In the genomic region with DNA sequence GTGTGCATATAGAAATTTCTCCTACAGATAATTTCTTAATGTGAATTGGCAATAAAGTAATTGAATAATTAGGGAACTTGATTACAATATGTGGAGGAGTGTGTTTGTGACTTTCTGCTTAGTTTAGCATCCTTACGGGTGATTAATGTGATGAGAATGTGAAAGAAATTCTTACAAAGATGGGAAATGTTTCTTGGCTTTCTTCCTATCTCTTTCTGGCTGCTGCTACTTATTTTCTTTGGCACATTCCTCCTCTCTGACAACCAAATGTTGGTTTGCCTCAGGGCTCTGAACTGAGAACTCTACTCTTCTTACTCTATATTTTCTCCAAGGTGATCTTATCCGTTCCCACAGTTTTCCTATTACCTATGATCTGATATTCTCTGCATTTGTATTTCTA, we compare ENCODE assay signal across 17 cellular contexts.
DNase-seq lines count a peak whose midpoint lies in the region; ATAC-seq and TF ChIP-seq lines count a peak whose summit lies in the region.
"Had no signal": no experiment of that assay in that cellular context is flagged by ENCODE, and none has a peak within 500 bp of the region (broad histone marks: within the 10 kb centered on the region; RNA-seq: fewer than 3 reads in every experiment).

No MANE protein-coding gene starts in this region.

- peak overlapping the region; percentile 69 for H3K27ac ChIP-seq in PC-3 (ENCODE audit: low read length)
- H3K27ac ChIP-seq: heart left ventricle had no signal

- H3K4me3 ChIP-seq in PC-3 (ENCODE audit: low read length) (no peak overlapping the region), epithelial cell of esophagus (ENCODE audit: low read length) (no peak overlapping the region)
- H3K4me3 ChIP-seq: heart left ventricle had no signal

- no peak overlapping the region for H2AFZ ChIP-seq in PC-3 (ENCODE audit: low read length)

- TF ChIP-seq CTCF in PC-3 (conservative IDR thresholded peaks at IDR 0.05; ENCODE audit: low read depth, low read length) (no peak), epithelial cell of esophagus (IDR thresholded peaks at IDR 0.05; ENCODE audit: insufficient read depth, low read depth, low read length, missing control alignments) (no peak), omental fat pad (IDR thresholded peaks at IDR 0.05) (no peak)

- H3K4me1 ChIP-seq in PC-3 (ENCODE audit: insufficient read depth, low read length) = peaks cover 31% of the 10 kb centered on the region

- H3K27me3 ChIP-seq in PC-3 (ENCODE audit: low read length) = no peaks in the 10 kb centered on the region
- H3K27me3 ChIP-seq: heart left ventricle had no signal

- no peaks in the 10 kb centered on the region for H3K79me2 ChIP-seq in PC-3 (ENCODE audit: low read length)

- POLR2A ChIA-PET in PC-3 (lab: Charles Lee; ENCODE audit: unreplicated experiment) = no interaction called here

- no TSS peak for BruUV-seq in PC-3 (replicated peaks; lab: Mats Ljungman, UMichigan)

- in situ Hi-C loops in Caki2 (cut with HindIII; ENCODE audit: low pct_unique_long_range_greater_than_20kb, low sequenced_read_pairs) = no loop called here

- H3K4me2 ChIP-seq in PC-3 (ENCODE audit: low read length) = peak overlapping the region; percentile 38

- H3K9me2 ChIP-seq in PC-3 (replicated peaks; ENCODE audit: low read length) = no peaks in the 10 kb centered on the region

- H4K20me1 ChIP-seq in PC-3 (ENCODE audit: low read length) = no peaks in the 10 kb centered on the region

- H3K9me3 ChIP-seq in PC-3 (ENCODE audit: low read length) = no peaks in the 10 kb centered on the region

- peak; percentile 74 for DNase-seq in Caki2 (ENCODE audit: low read depth)
- DNase-seq in PC-3 = peak; percentile 80
- peak; percentile 45 for DNase-seq in epithelial cell of esophagus (ENCODE audit: low read depth)
- DNase-seq in omental fat pad (ENCODE audit: low spot score) = no peak
- no peak for DNase-seq in HUDEP-2 (lab: John Stamatoyannopoulos, UW; ENCODE audit: unreplicated experiment in 76 of 76)
- no peak for DNase-seq in NCI-H446 (lab: John Stamatoyannopoulos, UW)
- no peak for DNase-seq in NCI-H2196 (lab: John Stamatoyannopoulos, UW; ENCODE audit: unreplicated experiment)
- no peak for DNase-seq in GOT3 (lab: John Stamatoyannopoulos, UW)
- DNase-seq: activated CD4-positive, CD25-positive, alpha-beta regulatory T cell; amygdala; CD4-positive, CD25-positive, alpha-beta regulatory T cell; effector CD4-positive, alpha-beta T cell; heart left ventricle; NCI-H2029 treated with DMSO at 0.1 percent for 48 hours; posterior cingulate gyrus; stimulated activated CD4-positive, alpha-beta T cell treated with anti-CD3 and anti-CD28 coated beads, Interleukin-4, amount 100 ng/mL, for 4 hours; stimulated activated naive CD4-positive, alpha-beta T cell had no signal

- ATAC-seq in PC-3 = peak; percentile 26; the same call in 1 of the 2 replicates
- peak; percentile 44 for ATAC-seq in omental fat pad (ENCODE audit: low FRiP score)
- ATAC-seq: heart left ventricle had no signal

- CTCF ChIA-PET in PC-3 (lab: Charles Lee) = no interaction called here

- no peaks in the 10 kb centered on the region for H3K36me3 ChIP-seq in PC-3 (ENCODE audit: low read depth, low read length)
- H3K36me3 ChIP-seq: heart left ventricle had no signal

- H3K9ac ChIP-seq in PC-3 (ENCODE audit: low read length) = no peak overlapping the region

- peaks cover 8% of the 10 kb centered on the region for H3F3A ChIP-seq in PC-3 (ENCODE audit: low read length, unreplicated experiment)

- intact Hi-C loops in PC-3 (cut with micrococcal nuclease) = loop anchor here (1.0 kb wide), 1 partner anchor 312 kb away; no protein-coding TSS in a partner anchor

Comparison
In these comparisons a context has a peak if more than half of its experiments do, and no peak if none do; other contexts are left out.
1. DNase-seq: peak in Caki2 (single experiment), PC-3 (single experiment) and epithelial cell of esophagus (single experiment); none in omental fat pad (single experiment), HUDEP-2 (0 of 76), NCI-H446 (0 of 2), NCI-H2196 (single experiment) and GOT3 (single experiment).